In genomic region chr4:159024266-159024665, GRCh38 we compare ENCODE assay signal across 1 cellular context.
TF ChIP-seq lines count a peak whose summit lies in the region.

No MANE protein-coding gene starts in this region.

TF ChIP-seq in WTC11, 78 proteins besides CTCF, POLR2A, EP300 and RAD21 (continued from another document):
- TF ChIP-seq USF1 (CRISPR knock-in tag; IDR thresholded peaks at IDR 0.05) (no peak), ZNF671 (CRISPR knock-in tag; IDR thresholded peaks at IDR 0.05) (no peak), CREB1 (CRISPR knock-in tag; IDR thresholded peaks at IDR 0.05) (no peak), NFE2L1 (CRISPR knock-in tag; IDR thresholded peaks at IDR 0.05) (no peak)
TF ChIP-seq in WTC11: peak in this region for 2.
